8 cellular contexts compared by ENCODE assay signal in genomic region chr12:124453419-124454351, GRCh38.
DNase-seq lines count a peak whose midpoint lies in the region; ATAC-seq, FAIRE-seq and TF ChIP-seq lines count a peak whose summit lies in the region.

No MANE protein-coding gene starts in this region.

- in situ Hi-C loops in HepG2 (cut with HindIII; ENCODE audit: extremely low pct_ligation_motif_present, low pct_unique_long_range_greater_than_20kb), result no loop called here

- no peak overlapping the region for H2AFZ ChIP-seq in HepG2 (ENCODE audit: low read length)

- H3K9ac ChIP-seq in liver (ENCODE audit: low read depth in 1 of 2, low read length in 2 of 2), result no peak overlapping the region
- H3K9ac ChIP-seq in HepG2 (ENCODE audit: insufficient read depth, low read depth, low read length), result no peak overlapping the region

- no peaks in the 10 kb centered on the region for H3K27me3 ChIP-seq in liver (ENCODE audit: control insufficient read depth in 4 of 4, insufficient read depth in 4 of 4, low read length in 3 of 4)
- H3K27me3 ChIP-seq in HepG2 (ENCODE audit: control insufficient read depth in 1 of 2, insufficient read depth in 2 of 2, low read length in 2 of 2), result no peaks in the 10 kb centered on the region
- H3K27me3 ChIP-seq in small intestine (ENCODE audit: control insufficient read depth in 2 of 2, insufficient read depth in 2 of 2, low read length in 2 of 2), result no peaks in the 10 kb centered on the region

- POLR2A ChIA-PET in HepG2 (lab: Yijun Ruan, JAX), result no interaction called here

- ATAC-seq in HepG2, result no peak
- peak; percentile 67 for ATAC-seq in HG03097 (IDR thresholded peaks at IDR 0.05; ENCODE audit: low FRiP score, unreplicated experiment)
- ATAC-seq in Right ventricle myocardium superior (ENCODE audit: poor library complexity), result peak; percentile 80
- no peak for ATAC-seq in omental fat pad (ENCODE audit: low FRiP score)

- H3K4me1 ChIP-seq in liver (ENCODE audit: control insufficient read depth in 4 of 4, insufficient read depth in 4 of 4, low read length in 3 of 4) (peaks cover 0 to 19% (median 3%) of the 10 kb centered on the region in 4 donors), HepG2 (ENCODE audit: insufficient read depth, low read length) (no peaks in the 10 kb centered on the region), small intestine (ENCODE audit: control insufficient read depth in 2 of 2, insufficient read depth in 1 of 2, low read depth in 1 of 2, low read length in 1 of 2) (peaks cover 0 to 5% of the 10 kb centered on the region in 2 donors)

- TF ChIP-seq RAD21 in liver (IDR thresholded peaks at IDR 0.05) (peak; percentile 46 to 47), HepG2 (CRISPR knock-in tag; IDR thresholded peaks at IDR 0.05) (no peak)

- no peaks in the 10 kb centered on the region for H4K20me1 ChIP-seq in HepG2 (ENCODE audit: insufficient read depth, low read length)

- BruUV-seq in HepG2 (replicated peaks; lab: Mats Ljungman, UMichigan), result no TSS peak

- no peak for TF ChIP-seq POLR2A in HepG2 (IDR thresholded peaks at IDR 0.05; ENCODE audit: insufficient read depth in 1 of 2, low read depth in 2 of 2, low read length in 2 of 2)

- DNase-seq in HepG2 (ENCODE audit: low spot score) (no peak), SIG-M5 treated with dmso at 0.1 percent for 504 hours (lab: John Stamatoyannopoulos, UW; ENCODE audit: unreplicated experiment) (peak; percentile 97), Right ventricle myocardium superior (peak; percentile 92), small intestine (peak; percentile 56), omental fat pad (ENCODE audit: low spot score) (no peak)
- DNase-seq in activated naive CD4-positive, alpha-beta T cell (lab: John Stamatoyannopoulos, UW), result peak; percentile 25 to 57 (median 42)

- TF ChIP-seq EP300 in HepG2 (IDR thresholded peaks at IDR 0.05; ENCODE audit: low read depth in 2 of 2, low read length in 2 of 2), result no peak
- TF ChIP-seq EP300 in HepG2 (CRISPR knock-in tag; IDR thresholded peaks at IDR 0.05; ENCODE audit: borderline replicate concordance), result no peak

- WGBS in liver, result 67% methylated on average over 27 of the region's 27 CpGs
- WGBS in HepG2 (ENCODE audit: low lambda C conversion rate), result 93% methylated on average over 9 of the region's 27 CpGs
- WGBS in small intestine, 3 donors, result 49 to 69% (median 56%) methylated on average over 25 to 27 of the region's 27 CpGs

- no peak for TF ChIP-seq CTCF in liver (IDR thresholded peaks at IDR 0.05; ENCODE audit: low read depth, low read length, missing input control)
- TF ChIP-seq CTCF in HepG2 (CRISPR knock-in tag; IDR thresholded peaks at IDR 0.05), result no peak
- no peak for TF ChIP-seq CTCF in omental fat pad (IDR thresholded peaks at IDR 0.05)

- H3K9me3 ChIP-seq in liver (ENCODE audit: control insufficient read depth in 4 of 4, low read length in 3 of 4), result no peaks in the 10 kb centered on the region
- H3K9me3 ChIP-seq in HepG2 (ENCODE audit: low read length), result no peaks in the 10 kb centered on the region
- H3K9me3 ChIP-seq in small intestine (ENCODE audit: control insufficient read depth, low read depth), result no peaks in the 10 kb centered on the region

- CTCF ChIA-PET in HepG2 (lab: Yijun Ruan, JAX; ENCODE audit: low intra/inter-chr PET ratio, low total read pairs), result no interaction called here

- H3K4me3 ChIP-seq in liver (ENCODE audit: low read depth in 1 of 3, low read length in 3 of 3) (no peak overlapping the region), HepG2 (replicated peaks in 1 of 3; ENCODE audit: insufficient read depth in 1 of 3, low read depth in 2 of 3, low read length in 3 of 3) (no peak overlapping the region), small intestine (ENCODE audit: low read depth in 1 of 2, low read length in 2 of 2) (no peak overlapping the region)

- no peak overlapping the region for H3K4me2 ChIP-seq in HepG2 (ENCODE audit: low read depth, low read length)

- H3K36me3 ChIP-seq in liver (ENCODE audit: control insufficient read depth in 4 of 4, insufficient read depth in 3 of 4, low read depth in 1 of 4, low read length in 3 of 4) (peaks cover 0 to 5% (median under 1%) of the 10 kb centered on the region in 4 donors), HepG2 (replicated peaks in 1 of 2; ENCODE audit: control insufficient read depth in 1 of 2, insufficient read depth in 2 of 2, low read length in 2 of 2) (peaks cover 12 to 16% of the 10 kb centered on the region in 2 experiments; a peak in 4 of 5 replicates), small intestine (ENCODE audit: control insufficient read depth in 2 of 2, insufficient read depth in 2 of 2, low read length in 2 of 2) (peaks cover 0 to 5% of the 10 kb centered on the region in 2 donors)

- peak overlapping the region; percentile 42 to 55 for H3K27ac ChIP-seq in liver (ENCODE audit: low read depth in 1 of 2, low read length in 2 of 2)
- H3K27ac ChIP-seq in HepG2 (ENCODE audit: extremely low read length, insufficient read depth, low read length), result no peak overlapping the region
- peak overlapping the region; percentile 45 to 72 for H3K27ac ChIP-seq in small intestine (ENCODE audit: low read depth in 1 of 2, low read length in 1 of 2)

- intact Hi-C loops in HepG2 (cut with micrococcal nuclease; ENCODE audit: unreplicated experiment), result no loop called here
- intact Hi-C loops in Right ventricle myocardium superior (cut with DNase I), result no loop called here

- FAIRE-seq in HepG2 (lab: Jason Lieb, UNC), result no peak
- no peak for FAIRE-seq in small intestine (lab: Jason Lieb, UNC)

- no peaks in the 10 kb centered on the region for H3K79me2 ChIP-seq in HepG2 (ENCODE audit: insufficient read depth, low read length)

TF ChIP-seq in liver, 16 proteins besides CTCF, POLR2A, EP300 and RAD21:
- TF ChIP-seq RXRA (IDR thresholded peaks at IDR 0.05), result peak; percentile 21 to 37
- peak; percentile 34 to 59 for TF ChIP-seq JUND (IDR thresholded peaks at IDR 0.05)
- TF ChIP-seq NR2F2 (IDR thresholded peaks at IDR 0.05), result peak; percentile 77
- TF ChIP-seq SP1 (IDR thresholded peaks at IDR 0.05), result peak; percentile 32
- no peak for TF ChIP-seq HNF4A (conservative IDR thresholded peaks at IDR 0.05)

TF ChIP-seq in HepG2, 621 proteins besides CTCF, POLR2A, EP300 and RAD21:
- TF ChIP-seq ZNF552 (CRISPR knock-in tag; IDR thresholded peaks at IDR 0.05; ENCODE audit: borderline replicate concordance), result no peak
- no peak for TF ChIP-seq ZNF839 (CRISPR knock-in tag; IDR thresholded peaks at IDR 0.05; ENCODE audit: borderline replicate concordance)
- no peak for TF ChIP-seq SNAI1 (CRISPR knock-in tag; IDR thresholded peaks at IDR 0.05; ENCODE audit: borderline replicate concordance)
- TF ChIP-seq PRPF4 (IDR thresholded peaks at IDR 0.05; ENCODE audit: low read depth, low read length, poor library complexity, severe bottlenecking), result no peak
- TF ChIP-seq ZNF44 (CRISPR knock-in tag; IDR thresholded peaks at IDR 0.05), result no peak
- no peak for TF ChIP-seq ZFP36L1 (CRISPR knock-in tag; IDR thresholded peaks at IDR 0.05)
- no peak for TF ChIP-seq CSRNP1 (CRISPR knock-in tag; IDR thresholded peaks at IDR 0.05)
- TF ChIP-seq SCMH1 (CRISPR knock-in tag; IDR thresholded peaks at IDR 0.05; ENCODE audit: borderline replicate concordance), result no peak
- TF ChIP-seq CHCHD3 (CRISPR knock-in tag; IDR thresholded peaks at IDR 0.05), result no peak
- TF ChIP-seq ZNF576 (CRISPR knock-in tag; IDR thresholded peaks at IDR 0.05), result no peak
- no peak for TF ChIP-seq TGIF2 (CRISPR knock-in tag; IDR thresholded peaks at IDR 0.05)
- TF ChIP-seq, protein P1, sequence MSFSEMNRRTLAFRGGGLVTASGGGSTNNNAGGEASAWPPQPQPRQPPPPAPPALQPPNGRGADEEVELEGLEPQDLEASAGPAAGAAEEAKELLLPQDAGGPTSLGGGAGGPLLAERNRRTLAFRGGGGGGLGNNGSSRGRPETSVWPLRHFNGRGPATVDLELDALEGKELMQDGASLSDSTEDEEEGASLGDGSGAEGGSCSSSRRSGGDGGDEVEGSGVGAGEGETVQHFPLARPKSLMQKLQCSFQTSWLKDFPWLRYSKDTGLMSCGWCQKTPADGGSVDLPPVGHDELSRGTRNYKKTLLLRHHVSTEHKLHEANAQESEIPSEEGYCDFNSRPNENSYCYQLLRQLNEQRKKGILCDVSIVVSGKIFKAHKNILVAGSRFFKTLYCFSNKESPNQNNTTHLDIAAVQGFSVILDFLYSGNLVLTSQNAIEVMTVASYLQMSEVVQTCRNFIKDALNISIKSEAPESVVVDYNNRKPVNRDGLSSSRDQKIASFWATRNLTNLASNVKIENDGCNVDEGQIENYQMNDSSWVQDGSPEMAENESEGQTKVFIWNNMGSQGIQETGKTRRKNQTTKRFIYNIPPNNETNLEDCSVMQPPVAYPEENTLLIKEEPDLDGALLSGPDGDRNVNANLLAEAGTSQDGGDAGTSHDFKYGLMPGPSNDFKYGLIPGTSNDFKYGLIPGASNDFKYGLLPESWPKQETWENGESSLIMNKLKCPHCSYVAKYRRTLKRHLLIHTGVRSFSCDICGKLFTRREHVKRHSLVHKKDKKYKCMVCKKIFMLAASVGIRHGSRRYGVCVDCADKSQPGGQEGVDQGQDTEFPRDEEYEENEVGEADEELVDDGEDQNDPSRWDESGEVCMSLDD (CRISPR knock-in tag; IDR thresholded peaks at IDR 0.05; ENCODE audit: borderline replicate concordance), result no peak

Comparison
In these comparisons a context has a peak if more than half of its experiments do, and no peak if none do; other contexts are left out.
1. ATAC-seq: peak in HG03097 (single experiment) and Right ventricle myocardium superior (single experiment); none in HepG2 (single experiment) and omental fat pad (single experiment).
2. DNase-seq: peak in SIG-M5 treated with dmso at 0.1 percent for 504 hours (single experiment), activated naive CD4-positive, alpha-beta T cell (4 of 4), Right ventricle myocardium superior (single experiment) and small intestine (single experiment); none in HepG2 (single experiment) and omental fat pad (single experiment).